In the genomic region with DNA sequence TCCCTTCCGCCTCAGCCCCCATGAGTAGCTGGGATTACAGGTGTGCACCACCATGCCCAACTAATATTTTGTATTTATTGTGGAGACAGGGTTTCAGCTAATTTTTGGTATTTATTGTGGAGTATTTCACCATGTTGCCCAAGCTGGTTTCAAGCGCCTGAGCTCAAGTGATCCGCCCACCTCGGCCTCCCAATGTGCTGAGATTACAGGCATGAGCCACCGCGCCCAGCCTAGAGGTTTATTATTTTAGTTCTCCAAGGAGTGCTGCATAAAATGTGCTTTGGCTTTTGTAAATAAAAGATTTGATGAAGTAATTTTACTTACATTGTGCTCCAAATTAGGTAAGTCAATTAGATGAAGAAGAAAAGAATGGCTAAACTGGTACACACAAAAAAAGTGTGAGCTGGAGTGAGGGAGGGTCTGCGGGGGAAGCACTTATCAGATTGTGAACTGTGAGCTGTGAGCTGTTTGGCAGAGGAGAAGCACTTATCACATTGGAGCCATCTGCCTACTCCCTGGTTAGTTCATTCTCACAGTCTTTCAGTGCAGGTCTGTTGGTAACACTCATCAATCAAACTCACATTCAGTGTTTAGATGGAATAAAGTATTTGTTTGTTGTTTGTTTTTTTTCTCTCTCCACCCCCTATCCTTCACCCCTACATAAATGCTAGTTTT, we compare ENCODE assay signal across 1 cellular context.
TF ChIP-seq lines count a peak whose summit lies in the region.

No MANE protein-coding gene starts in this region.

TF ChIP-seq in GM23338, 12 proteins besides CTCF, POLR2A, EP300 and RAD21 (continued from another document):
- TF ChIP-seq, protein P1, sequence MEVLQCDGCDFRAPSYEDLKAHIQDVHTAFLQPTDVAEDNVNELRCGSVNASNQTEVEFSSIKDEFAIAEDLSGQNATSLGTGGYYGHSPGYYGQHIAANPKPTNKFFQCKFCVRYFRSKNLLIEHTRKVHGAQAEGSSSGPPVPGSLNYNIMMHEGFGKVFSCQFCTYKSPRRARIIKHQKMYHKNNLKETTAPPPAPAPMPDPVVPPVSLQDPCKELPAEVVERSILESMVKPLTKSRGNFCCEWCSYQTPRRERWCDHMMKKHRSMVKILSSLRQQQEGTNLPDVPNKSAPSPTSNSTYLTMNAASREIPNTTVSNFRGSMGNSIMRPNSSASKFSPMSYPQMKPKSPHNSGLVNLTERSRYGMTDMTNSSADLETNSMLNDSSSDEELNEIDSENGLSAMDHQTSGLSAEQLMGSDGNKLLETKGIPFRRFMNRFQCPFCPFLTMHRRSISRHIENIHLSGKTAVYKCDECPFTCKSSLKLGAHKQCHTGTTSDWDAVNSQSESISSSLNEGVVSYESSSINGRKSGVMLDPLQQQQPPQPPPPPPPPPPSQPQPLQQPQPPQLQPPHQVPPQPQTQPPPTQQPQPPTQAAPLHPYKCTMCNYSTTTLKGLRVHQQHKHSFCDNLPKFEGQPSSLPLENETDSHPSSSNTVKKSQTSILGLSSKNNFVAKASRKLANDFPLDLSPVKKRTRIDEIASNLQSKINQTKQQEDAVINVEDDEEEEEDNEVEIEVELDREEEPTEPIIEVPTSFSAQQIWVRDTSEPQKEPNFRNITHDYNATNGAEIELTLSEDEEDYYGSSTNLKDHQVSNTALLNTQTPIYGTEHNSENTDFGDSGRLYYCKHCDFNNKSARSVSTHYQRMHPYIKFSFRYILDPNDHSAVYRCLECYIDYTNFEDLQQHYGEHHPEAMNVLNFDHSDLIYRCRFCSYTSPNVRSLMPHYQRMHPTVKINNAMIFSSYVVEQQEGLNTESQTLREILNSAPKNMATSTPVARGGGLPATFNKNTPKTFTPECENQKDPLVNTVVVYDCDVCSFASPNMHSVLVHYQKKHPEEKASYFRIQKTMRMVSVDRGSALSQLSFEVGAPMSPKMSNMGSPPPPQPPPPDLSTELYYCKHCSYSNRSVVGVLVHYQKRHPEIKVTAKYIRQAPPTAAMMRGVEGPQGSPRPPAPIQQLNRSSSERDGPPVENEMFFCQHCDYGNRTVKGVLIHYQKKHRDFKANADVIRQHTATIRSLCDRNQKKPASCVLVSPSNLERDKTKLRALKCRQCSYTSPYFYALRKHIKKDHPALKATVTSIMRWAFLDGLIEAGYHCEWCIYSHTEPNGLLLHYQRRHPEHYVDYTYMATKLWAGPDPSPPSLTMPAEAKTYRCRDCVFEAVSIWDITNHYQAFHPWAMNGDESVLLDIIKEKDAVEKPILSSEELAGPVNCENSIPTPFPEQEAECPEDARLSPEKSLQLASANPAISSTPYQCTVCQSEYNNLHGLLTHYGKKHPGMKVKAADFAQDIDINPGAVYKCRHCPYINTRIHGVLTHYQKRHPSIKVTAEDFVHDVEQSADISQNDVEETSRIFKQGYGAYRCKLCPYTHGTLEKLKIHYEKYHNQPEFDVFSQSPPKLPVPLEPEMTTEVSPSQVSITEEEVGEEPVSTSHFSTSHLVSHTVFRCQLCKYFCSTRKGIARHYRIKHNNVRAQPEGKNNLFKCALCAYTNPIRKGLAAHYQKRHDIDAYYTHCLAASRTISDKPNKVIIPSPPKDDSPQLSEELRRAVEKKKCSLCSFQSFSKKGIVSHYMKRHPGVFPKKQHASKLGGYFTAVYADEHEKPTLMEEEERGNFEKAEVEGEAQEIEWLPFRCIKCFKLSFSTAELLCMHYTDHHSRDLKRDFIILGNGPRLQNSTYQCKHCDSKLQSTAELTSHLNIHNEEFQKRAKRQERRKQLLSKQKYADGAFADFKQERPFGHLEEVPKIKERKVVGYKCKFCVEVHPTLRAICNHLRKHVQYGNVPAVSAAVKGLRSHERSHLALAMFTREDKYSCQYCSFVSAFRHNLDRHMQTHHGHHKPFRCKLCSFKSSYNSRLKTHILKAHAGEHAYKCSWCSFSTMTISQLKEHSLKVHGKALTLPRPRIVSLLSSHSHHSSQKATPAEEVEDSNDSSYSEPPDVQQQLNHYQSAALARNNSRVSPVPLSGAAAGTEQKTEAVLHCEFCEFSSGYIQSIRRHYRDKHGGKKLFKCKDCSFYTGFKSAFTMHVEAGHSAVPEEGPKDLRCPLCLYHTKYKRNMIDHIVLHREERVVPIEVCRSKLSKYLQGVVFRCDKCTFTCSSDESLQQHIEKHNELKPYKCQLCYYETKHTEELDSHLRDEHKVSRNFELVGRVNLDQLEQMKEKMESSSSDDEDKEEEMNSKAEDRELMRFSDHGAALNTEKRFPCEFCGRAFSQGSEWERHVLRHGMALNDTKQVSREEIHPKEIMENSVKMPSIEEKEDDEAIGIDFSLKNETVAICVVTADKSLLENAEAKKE (CRISPR knock-in tag; IDR thresholded peaks at IDR 0.05): no peak
- TF ChIP-seq ETS1 (IDR thresholded peaks at IDR 0.05): no peak
- TF ChIP-seq JUNB (IDR thresholded peaks at IDR 0.05; ENCODE audit: unreplicated experiment): no peak
- no peak for TF ChIP-seq NANOG (IDR thresholded peaks at IDR 0.05; ENCODE audit: borderline replicate concordance)
- no peak for TF ChIP-seq STAT1 (IDR thresholded peaks at IDR 0.05; ENCODE audit: unreplicated experiment)
- TF ChIP-seq CREB1 (CRISPR knock-in tag; IDR thresholded peaks at IDR 0.05; ENCODE audit: low read depth): no peak
- TF ChIP-seq ZNF331 (CRISPR knock-in tag; IDR thresholded peaks at IDR 0.05; ENCODE audit: low read depth): no peak
- TF ChIP-seq POLR2AphosphoS5 (IDR thresholded peaks at IDR 0.05; ENCODE audit: low read depth): no peak
- TF ChIP-seq ZNF114 (CRISPR knock-in tag; IDR thresholded peaks at IDR 0.05): no peak
